ENCODE assay signal across 15 cellular contexts in the genomic region with DNA sequence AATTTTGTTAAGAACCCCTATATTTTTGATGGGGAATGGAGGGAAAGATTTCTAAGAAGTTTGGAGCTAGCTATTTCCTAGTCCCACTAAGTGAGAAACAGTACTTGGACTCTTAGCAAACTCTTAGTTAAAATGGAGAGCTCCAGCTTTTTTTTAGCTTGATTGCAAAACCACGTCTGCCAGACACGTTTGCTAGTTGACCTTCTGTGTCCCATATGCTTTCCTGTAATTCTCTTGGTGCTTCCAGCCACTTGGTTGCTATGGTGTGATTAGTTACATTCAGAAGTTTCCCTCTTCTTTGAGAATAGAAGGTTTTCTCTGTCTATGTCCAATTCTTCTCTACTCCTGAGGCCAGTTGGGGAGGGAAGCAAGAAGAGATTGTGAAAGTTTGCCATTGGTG.
"Had no signal": no experiment of that assay in that cellular context is flagged by ENCODE, and none has a peak within 500 bp of the region (broad histone marks: within the 10 kb centered on the region; RNA-seq: fewer than 3 reads in every experiment).

No MANE protein-coding gene starts in this region.

- H3K27ac ChIP-seq: epithelial cell of prostate, right atrium auricular region, tibial nerve had no signal

- DNase-seq: activated CD4-positive, alpha-beta T cell treated with anti-CD3 and anti-CD28 coated beads, Interleukin-2, amount 50 U/mL, for 4 hours; activated effector memory CD4-positive, alpha-beta T cell treated with anti-CD3 and anti-CD28 coated beads, Interleukin-2, amount 50 U/mL, for 16 hours; activated naive CD4-positive, alpha-beta T cell treated with anti-CD3 and anti-CD28 coated beads, Interleukin-2, amount 50 U/mL, for 16 hours; activated T-cell treated with anti-CD3 and anti-CD28 coated beads, Interleukin-2, amount 50 U/mL, for 72 hours; amniotic stem cell; effector memory CD8-positive, alpha-beta T cell; foreskin melanocyte; head of caudate nucleus; mucosa of descending colon; naive B cell; substantia nigra; SW 1271 had no signal

- H3K4me3 ChIP-seq: mucosa of descending colon, right atrium auricular region, tibial nerve had no signal

- H3K27me3 ChIP-seq: right atrium auricular region, tibial nerve had no signal

- H3K9me3 ChIP-seq: mucosa of descending colon, right atrium auricular region, tibial nerve had no signal

- H3K36me3 ChIP-seq: right atrium auricular region, tibial nerve had no signal

- H3K4me1 ChIP-seq: right atrium auricular region, tibial nerve had no signal
